In genomic region chr10:73413528-73414229, GRCh38 we compare ENCODE assay signal across 8 cellular contexts. TPM values are rescaled to one million over a fixed set of nuclear protein-coding genes. Genes with fewer than 3 reads are reported as not detected.
DNase-seq lines count a peak whose midpoint lies in the region; ATAC-seq and TF ChIP-seq lines count a peak whose summit lies in the region.

TSS of gene ANXA7 (minus strand) at chr10:73414058. CDS start at chr10:73400856, 13,202 bp downstream.

- H3K27me3 ChIP-seq in DND-41 (ENCODE audit: insufficient read depth, low read length, poor library complexity), result no peaks in the 10 kb centered on the region
- no peaks in the 10 kb centered on the region for H3K27me3 ChIP-seq in Peyer's patch
- H3K27me3 ChIP-seq in esophagus muscularis mucosa, result no peaks in the 10 kb centered on the region

- ATAC-seq in DND-41 (ENCODE audit: insufficient read depth, low read depth) (peak; percentile 98), GM21717 (IDR thresholded peaks at IDR 0.05; ENCODE audit: unreplicated experiment) (peak; percentile 88)

- intact Hi-C loops in esophagus muscularis mucosa (cut with DNase I), result loop anchor here (5.0 kb wide), 1 partner anchor 161 kb away; the partner anchor contains the start of gene MRPS16

- TF ChIP-seq CTCF in DND-41 (IDR thresholded peaks at IDR 0.05; ENCODE audit: borderline replicate concordance, extremely low read depth, low read length, poor library complexity, severe bottlenecking), result peak; percentile 33
- peak in 5 of 6 experiments; percentile 10 to 42 (median 32) for TF ChIP-seq CTCF in Peyer's patch (IDR thresholded peaks at IDR 0.05)
- TF ChIP-seq CTCF in esophagus muscularis mucosa (IDR thresholded peaks at IDR 0.05), result peak in 2 of 3 experiments; percentile 34 to 45

- H3K36me3 ChIP-seq in DND-41 (ENCODE audit: insufficient read depth, low read length) (no peaks in the 10 kb centered on the region), Peyer's patch (no peaks in the 10 kb centered on the region), esophagus muscularis mucosa (no peaks in the 10 kb centered on the region)

- H3K79me2 ChIP-seq in DND-41 (ENCODE audit: insufficient read depth, low read length), result peaks cover 49% of the 10 kb centered on the region

- TF ChIP-seq EP300 in esophagus muscularis mucosa (IDR thresholded peaks at IDR 0.05), result peak; percentile 42

- WGBS in esophagus muscularis mucosa, result 0% methylated on average over 12 of the region's 62 CpGs

- in situ Hi-C loops in KBM-7 (cut with MboI; ENCODE audit: low pct_unique_long_range_greater_than_20kb, low sequenced_read_pairs), result no loop called here

- no peaks in the 10 kb centered on the region for H4K20me1 ChIP-seq in DND-41 (ENCODE audit: insufficient read depth, low read length)

- peak within 1 kb of the TSS; percentile 93 for H2AFZ ChIP-seq in DND-41 (ENCODE audit: low read depth, low read length)

- DNase-seq in DND-41, result peak; percentile 94
- DNase-seq in KBM-7, result peak; percentile 89
- peak; percentile 91 to 97 (median 97) for DNase-seq in Peyer's patch
- DNase-seq in activated T-cell treated with anti-CD3 and anti-CD28 coated beads, Interleukin-2, amount 50 U/mL, for 48 hours, result peak; percentile 97
- DNase-seq in esophagus muscularis mucosa (ENCODE audit: extremely low spot score), result peak; percentile 96
- DNase-seq in myocyte (ENCODE audit: low read depth), result peak; percentile 90
- DNase-seq in stimulated activated CD8-positive, alpha-beta memory T cell treated with anti-CD3 and anti-CD28 coated beads, Interleukin-7, amount 100 ng/mL, for 4 hours (ENCODE audit: low read depth in 2 of 2), result peak; percentile 87 to 94

- H3K27ac ChIP-seq in DND-41 (ENCODE audit: low read length) (peak within 1 kb of the TSS; percentile 80), Peyer's patch (peak within 1 kb of the TSS; percentile 92 to 96 (median 95)), esophagus muscularis mucosa (replicated peaks in 1 of 4) (peak within 1 kb of the TSS; percentile 91 to 97 (median 94))

- TF ChIP-seq POLR2A in Peyer's patch (IDR thresholded peaks at IDR 0.05), result peak; percentile 55 to 82
- TF ChIP-seq POLR2A in esophagus muscularis mucosa (IDR thresholded peaks at IDR 0.05; ENCODE audit: low read depth), result peak; percentile 83

- peak within 1 kb of the TSS; percentile 78 for H3K9ac ChIP-seq in DND-41 (ENCODE audit: low read depth, low read length)

- H3K4me1 ChIP-seq in DND-41 (ENCODE audit: insufficient read depth, low read length) (peaks cover 19% of the 10 kb centered on the region), Peyer's patch (peaks cover 0 to 16% (median 3%) of the 10 kb centered on the region in 4 donors), esophagus muscularis mucosa (peaks cover 21 to 27% (median 25%) of the 10 kb centered on the region in 4 donors)

- peak within 1 kb of the TSS; percentile 79 for H3K4me2 ChIP-seq in DND-41 (ENCODE audit: insufficient read depth, low read length)

- H3K4me3 ChIP-seq in DND-41 (ENCODE audit: low read depth in 1 of 2, low read length in 2 of 2) (peak within 1 kb of the TSS; percentile 46 to 74), Peyer's patch (peak within 1 kb of the TSS; percentile 77 to 91 (median 84)), esophagus muscularis mucosa (peak within 1 kb of the TSS; percentile 79 to 90 (median 84))

- H3K9me3 ChIP-seq in DND-41 (ENCODE audit: insufficient read depth, low read length, severe bottlenecking), result no peaks in the 10 kb centered on the region
- no peaks in the 10 kb centered on the region for H3K9me3 ChIP-seq in Peyer's patch
- no peaks in the 10 kb centered on the region for H3K9me3 ChIP-seq in esophagus muscularis mucosa

RNA-seq across cellular contexts. Expression of gene ANXA7, which starts in this region (rescaled TPM):
- 10 to 100 TPM; 51.9 to 70.1 (median 58.4) TPM for total RNA-seq in Peyer's patch
- 100 to 1,000 TPM; 105 to 135 (median 128) TPM for total RNA-seq in esophagus muscularis mucosa
- 112 and 133 TPM in 2 replicates for total RNA-seq in myocyte
- polyA plus RNA-seq in myocyte (2012), result 102 TPM

Comparison
In these comparisons a context has a peak if more than half of its experiments do, and no peak if none do; other contexts are left out.
1. Peak in every context shown above with its lines: DNase-seq, ATAC-seq, H3K4me3 ChIP-seq and H3K27ac ChIP-seq.